Comparison of ENCODE assay signal across 1 cellular context in the genomic region with DNA sequence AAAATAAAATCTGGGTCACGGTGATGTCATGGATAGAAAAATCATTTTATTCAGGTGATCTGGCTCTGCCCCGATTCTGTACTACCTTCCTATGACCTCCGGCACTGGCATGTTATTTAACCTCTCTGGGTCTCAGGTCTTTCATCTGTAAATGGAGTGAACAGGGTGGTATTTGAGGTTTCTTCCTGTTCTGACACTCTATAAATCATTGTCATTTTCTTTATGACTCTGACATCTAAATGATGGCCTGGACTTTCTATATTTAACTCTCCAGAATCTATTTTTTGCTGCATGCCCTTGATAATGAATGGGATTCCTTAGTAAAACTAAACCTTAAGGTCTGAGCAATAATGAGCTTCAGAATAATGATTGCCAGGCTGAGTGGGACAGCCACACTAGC.
A peak's percentile ranks its signal among the peaks of the same experiment; 100 is the strongest.
TF ChIP-seq lines count a peak whose summit lies in the region.

No MANE protein-coding gene starts in this region.

TF ChIP-seq in GM12878, 131 proteins besides CTCF, POLR2A, EP300 and RAD21 (continued from another document):
- peak; percentile 62 for TF ChIP-seq PKNOX1 (IDR thresholded peaks at IDR 0.05)
- TF ChIP-seq ESRRA (IDR thresholded peaks at IDR 0.05; ENCODE audit: low read length) = no peak
- no peak for TF ChIP-seq NFYA (IDR thresholded peaks at IDR 0.05; ENCODE audit: borderline replicate concordance, low read depth, low read length)
- TF ChIP-seq MEF2B (IDR thresholded peaks at IDR 0.05; ENCODE audit: partially characterized antibody, poor library complexity, severe bottlenecking) = peak; percentile 79
- TF ChIP-seq, protein P1, sequence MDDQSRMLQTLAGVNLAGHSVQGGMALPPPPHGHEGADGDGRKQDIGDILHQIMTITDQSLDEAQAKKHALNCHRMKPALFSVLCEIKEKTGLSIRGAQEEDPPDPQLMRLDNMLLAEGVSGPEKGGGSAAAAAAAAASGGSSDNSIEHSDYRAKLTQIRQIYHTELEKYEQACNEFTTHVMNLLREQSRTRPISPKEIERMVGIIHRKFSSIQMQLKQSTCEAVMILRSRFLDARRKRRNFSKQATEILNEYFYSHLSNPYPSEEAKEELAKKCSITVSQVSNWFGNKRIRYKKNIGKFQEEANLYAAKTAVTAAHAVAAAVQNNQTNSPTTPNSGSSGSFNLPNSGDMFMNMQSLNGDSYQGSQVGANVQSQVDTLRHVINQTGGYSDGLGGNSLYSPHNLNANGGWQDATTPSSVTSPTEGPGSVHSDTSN (IDR thresholded peaks at IDR 0.05; ENCODE audit: insufficient replicate concordance, low read depth, low read length) = no peak
- TF ChIP-seq DPF2 (IDR thresholded peaks at IDR 0.05) = peak; percentile 51
- no peak for TF ChIP-seq RUNX3 (IDR thresholded peaks at IDR 0.05; ENCODE audit: low read length)
- no peak for TF ChIP-seq REST (IDR thresholded peaks at IDR 0.05; ENCODE audit: low read depth, low read length)
- TF ChIP-seq SIX5 (IDR thresholded peaks at IDR 0.05; ENCODE audit: low read depth, low read length, severe bottlenecking) = no peak
- no peak for TF ChIP-seq SRF (IDR thresholded peaks at IDR 0.05; ENCODE audit: low read depth in 2 of 2, low read length in 2 of 2)
- no peak for TF ChIP-seq SREBF2 (IDR thresholded peaks at IDR 0.05; ENCODE audit: low read length)
- peak; percentile 93 for TF ChIP-seq MTA2 (IDR thresholded peaks at IDR 0.05; ENCODE audit: low read depth)
- TF ChIP-seq ZSCAN29 (IDR thresholded peaks at IDR 0.05) = no peak
- no peak for TF ChIP-seq NFXL1 (IDR thresholded peaks at IDR 0.05; ENCODE audit: borderline replicate concordance)
- TF ChIP-seq GABPA (IDR thresholded peaks at IDR 0.05; ENCODE audit: low read depth) = no peak
